33 cellular contexts compared by ENCODE assay signal in the genomic region with DNA sequence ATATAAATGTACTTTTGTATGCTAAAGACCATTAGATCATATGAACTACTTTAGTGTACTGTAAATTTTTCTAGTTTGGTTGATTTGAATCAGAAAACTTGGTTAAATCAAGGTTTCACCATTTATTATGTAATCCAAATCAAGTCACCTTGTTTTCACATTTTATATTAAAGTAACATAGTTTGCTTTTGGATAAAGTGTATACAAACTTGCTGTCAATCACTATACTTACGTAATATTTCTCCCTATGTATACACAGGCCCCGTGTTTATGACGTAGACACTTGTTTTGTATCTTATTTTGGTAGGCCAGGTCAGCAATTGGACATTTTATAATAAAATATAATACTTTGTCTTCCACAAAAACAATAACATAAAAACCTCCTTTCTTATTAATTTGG.
"Had no signal": no experiment of that assay in that cellular context is flagged by ENCODE, and none has a peak within 500 bp of the region (broad histone marks: within the 10 kb centered on the region; RNA-seq: fewer than 3 reads in every experiment).

No MANE protein-coding gene starts in this region.

- H3K4me3 Mint-ChIP-seq: activated B cell treated with CpG ODN at 0.5 μM for 24 hours; activated CD8-positive, alpha-beta T cell treated with anti-CD3 and anti-CD28 coated beads for 36 hours; activated naive CD4-positive, alpha-beta T cell treated with anti-CD3 and anti-CD28 coated beads, Interleukin-2, amount 10 ng/mL, durations not matched to agents 7 days and 5 days; activated naive CD8-positive, alpha-beta T cell treated with anti-CD3 and anti-CD28 coated beads for 36 hours; T-cell had no signal

- H3K27me3 Mint-ChIP-seq: activated B cell treated with CpG ODN at 0.5 μM for 24 hours; activated CD8-positive, alpha-beta T cell treated with anti-CD3 and anti-CD28 coated beads for 36 hours; activated naive CD4-positive, alpha-beta T cell treated with anti-CD3 and anti-CD28 coated beads, Interleukin-2, amount 10 ng/mL, durations not matched to agents 7 days and 5 days; activated naive CD8-positive, alpha-beta T cell treated with anti-CD3 and anti-CD28 coated beads for 36 hours; T-cell had no signal

- ATAC-seq: activated CD8-positive, alpha-beta T cell treated with anti-CD3 and anti-CD28 coated beads for 36 hours; PC-3; Right ventricle myocardium inferior; SK-N-SH treated with all-trans-retinoic acid at 6 μM for 48 hours; T-cell had no signal

- DNase-seq: activated B cell treated with CpG ODN at 0.5 μM for 24 hours; activated CD4-positive, alpha-beta T cell treated with anti-CD3 and anti-CD28 coated beads for 4 hours; activated CD4-positive, alpha-beta T cell treated with anti-CD3 and anti-CD28 coated beads, Interleukin-2, amount 50 U/mL, for 4 hours; activated CD4-positive, CD25-positive, alpha-beta regulatory T cell treated with anti-CD3 and anti-CD28 coated beads, Interleukin-2, amount 50 U/mL, for 72 hours; activated CD8-positive, alpha-beta T cell treated with anti-CD3 and anti-CD28 coated beads for 36 hours; activated gamma-delta T cell treated with Interleukin-2 at 50 U/mL for 16 hours; activated naive CD4-positive, alpha-beta T cell treated with anti-CD3 and anti-CD28 coated beads, Interleukin-2, amount 10 ng/mL, durations not matched to agents 7 days and 5 days; activated naive CD8-positive, alpha-beta T cell treated with anti-CD3 and anti-CD28 coated beads for 36 hours; activated T-cell treated with anti-CD3 and anti-CD28 coated beads, Interleukin-2, amount 50 U/mL, for 48 hours; amniotic stem cell; aorta; brain microvascular endothelial cell; central memory CD4-positive, alpha-beta T cell; NCI-H1105; NCI-H1417 treated with DMSO at 0.1 percent for 48 hours; NCI-H187 treated with DMSO at 0.1 percent for 48 hours; NCI-H2081; NCI-H2171 treated with DMSO at 0.1 percent for 48 hours; NCI-H226; NCI-H446 treated with DMSO at 0.1 percent for 48 hours; NCI-H524; NCI-H69; NCI-H82; PC-3; Peyer's patch; SIG-M5; T-cell; T-helper 2 cell; T-helper 9 cell had no signal

- H3K4me3 ChIP-seq: Peyer's patch had no signal

- H3K27ac ChIP-seq: brain microvascular endothelial cell, Peyer's patch, RWPE1, VCaP had no signal

- H3K27ac Mint-ChIP-seq: activated B cell treated with CpG ODN at 0.5 μM for 24 hours; activated CD8-positive, alpha-beta T cell treated with anti-CD3 and anti-CD28 coated beads for 36 hours; activated naive CD4-positive, alpha-beta T cell treated with anti-CD3 and anti-CD28 coated beads, Interleukin-2, amount 10 ng/mL, durations not matched to agents 7 days and 5 days; activated naive CD8-positive, alpha-beta T cell treated with anti-CD3 and anti-CD28 coated beads for 36 hours; T-cell had no signal

- H3K27me3 ChIP-seq: brain microvascular endothelial cell, Peyer's patch had no signal

- H3K9me3 ChIP-seq: Peyer's patch had no signal

- H3K4me1 ChIP-seq: Peyer's patch had no signal

- H3K4me1 Mint-ChIP-seq: T-cell had no signal
